ENCODE assay signal across 18 cellular contexts in the genomic region with DNA sequence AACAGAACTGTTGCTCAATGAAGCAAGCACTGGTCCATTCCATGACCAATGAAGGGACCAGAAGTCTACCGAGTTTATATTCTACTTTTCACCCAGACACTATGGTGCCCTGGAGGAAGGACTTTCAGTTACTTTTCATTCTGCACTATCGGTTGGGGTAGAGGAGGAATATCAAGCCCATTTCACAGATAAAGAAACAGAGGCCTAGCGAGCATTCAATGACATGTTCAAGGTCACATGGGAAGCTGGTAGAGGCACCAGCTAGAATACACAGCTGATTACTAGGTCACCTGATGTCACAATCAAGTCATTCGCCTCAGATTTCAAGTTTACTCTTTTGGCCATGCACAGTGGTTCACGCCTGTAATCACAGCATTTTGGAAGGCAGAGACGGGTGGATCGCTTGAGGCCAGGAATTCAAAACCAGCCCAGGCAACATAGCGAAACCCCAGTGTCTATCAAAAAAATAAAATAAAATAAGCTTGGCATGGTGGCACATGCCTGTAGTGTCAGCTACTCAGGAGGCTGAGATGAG. TPM values are rescaled to one million over a fixed set of nuclear protein-coding genes. Genes with fewer than 3 reads are reported as not detected.
"Had no signal": no experiment of that assay in that cellular context is flagged by ENCODE, and none has a peak within 500 bp of the region (broad histone marks: within the 10 kb centered on the region; RNA-seq: fewer than 3 reads in every experiment).

No MANE protein-coding gene starts in this region.

- H3K4me3 ChIP-seq: mucosa of descending colon, right lobe of liver, testis had no signal

- H3K27ac Mint-ChIP-seq: brain had no signal

- H3K4me1 Mint-ChIP-seq: brain had no signal

- FAIRE-seq: TTC549 had no signal

- DNase-seq: activated B cell treated with CpG ODN at 0.5 μM for 24 hours; activated gamma-delta T cell; amygdala; cerebellar nuclear complex; left colon; mammary epithelial cell; mucosa of descending colon; naive thymus-derived CD8-positive, alpha-beta T cell; right lobe of liver; stimulated activated naive CD4-positive, alpha-beta T cell; T-helper 2 cell; testis had no signal

- H3K27me3 ChIP-seq: neutrophil, right lobe of liver, testis had no signal

- H3K4me1 ChIP-seq: right lobe of liver, testis had no signal

- H3K4me3 Mint-ChIP-seq: activated B cell treated with CpG ODN at 0.5 μM for 24 hours; brain; dendritic cell treated with granulocyte-macrophage colony-stimulating factor and Interleukin-4, amounts not matched to agents 40 ng/mL and 50 ng/mL, for 4 days; naive thymus-derived CD8-positive, alpha-beta T cell had no signal

- H3K27me3 Mint-ChIP-seq: activated B cell treated with CpG ODN at 0.5 μM for 24 hours; brain; dendritic cell treated with granulocyte-macrophage colony-stimulating factor and Interleukin-4, amounts not matched to agents 40 ng/mL and 50 ng/mL, for 4 days; naive thymus-derived CD8-positive, alpha-beta T cell had no signal

- H3K27ac ChIP-seq: neutrophil, right lobe of liver, testis had no signal

- H3K9me3 Mint-ChIP-seq: naive thymus-derived CD8-positive, alpha-beta T cell had no signal

- H3K36me3 Mint-ChIP-seq: brain had no signal

- H3K9me3 ChIP-seq: mucosa of descending colon, right lobe of liver, testis had no signal

- ATAC-seq: esophagus mucosa; left colon; mucosa of descending colon; naive thymus-derived CD8-positive, alpha-beta T cell had no signal

RNA-seq across cellular contexts. Expression of gene PRG2, which starts 17.6 kb away (rescaled TPM):
- total RNA-seq: esophagus mucosa; mammary epithelial cell; naive thymus-derived CD8-positive, alpha-beta T cell; testis had no signal
- polyA plus RNA-seq: mammary epithelial cell; naive thymus-derived CD8-positive, alpha-beta T cell had no signal

RNA-seq across cellular contexts. Expression of gene PRG3, which starts 27.1 kb away (rescaled TPM):
- total RNA-seq: activated B cell treated with CpG ODN at 0.5 μM for 24 hours; esophagus mucosa; left colon; mammary epithelial cell; mucosa of descending colon; naive thymus-derived CD8-positive, alpha-beta T cell; right lobe of liver; testis; ureter had no signal
- polyA plus RNA-seq: mammary epithelial cell; naive thymus-derived CD8-positive, alpha-beta T cell had no signal

RNA-seq across cellular contexts. Expression of gene RTN4RL2, which starts 52.3 kb away (rescaled TPM):
- total RNA-seq: naive thymus-derived CD8-positive, alpha-beta T cell had no signal
